1 cellular context compared by ENCODE assay signal in genomic region chr14:55074662-55075061, GRCh38.
TF ChIP-seq lines count a peak whose summit lies in the region.

No MANE protein-coding gene starts in this region.

TF ChIP-seq in SK-N-SH, 30 proteins besides CTCF, POLR2A, EP300 and RAD21 (continued from another document):
- no peak for TF ChIP-seq ZBTB33 (IDR thresholded peaks at IDR 0.05; ENCODE audit: borderline replicate concordance, low read depth)
